ENCODE assay signal across 8 cellular contexts in the genomic region with DNA sequence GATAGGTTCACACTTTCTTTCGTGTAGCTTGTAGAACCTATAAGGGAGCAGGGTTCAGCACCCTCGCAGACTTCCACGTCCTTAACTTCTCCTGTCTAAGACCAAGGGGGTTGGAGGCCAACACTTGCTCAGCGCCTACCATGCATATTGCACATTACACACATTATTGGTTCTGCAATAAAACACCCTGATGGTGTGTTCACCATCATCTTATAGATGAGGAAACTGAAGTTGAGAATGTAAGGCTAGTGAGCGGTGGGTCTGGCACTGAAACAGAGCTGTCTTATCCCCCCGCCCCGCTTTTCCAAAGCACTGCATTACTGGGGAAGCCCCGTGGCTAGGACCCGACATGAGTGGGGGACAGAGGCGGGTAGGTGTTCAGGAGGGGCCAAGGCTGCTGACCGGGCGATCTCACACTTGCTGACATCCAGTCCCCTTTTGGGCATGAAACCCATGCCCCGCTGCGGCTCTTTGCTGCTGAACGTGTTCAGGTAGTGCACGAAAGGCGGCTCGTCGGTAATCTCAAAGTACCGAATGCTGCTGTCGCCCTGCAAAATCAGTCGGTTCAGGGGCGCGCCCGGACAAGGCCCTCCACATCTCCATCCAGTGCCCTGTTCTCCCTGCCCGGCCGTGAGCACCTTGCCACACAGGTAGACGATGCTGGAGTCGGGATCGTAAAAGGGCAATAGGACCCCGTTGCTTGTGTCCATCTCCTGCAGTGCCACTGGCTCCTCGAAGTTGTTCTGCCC. TPM values are rescaled to one million over a fixed set of nuclear protein-coding genes. Genes with fewer than 3 reads are reported as not detected.
DNase-seq lines count a peak whose midpoint lies in the region; ATAC-seq and TF ChIP-seq lines count a peak whose summit lies in the region.

No MANE protein-coding gene starts in this region.

- TF ChIP-seq EP300 in suprapubic skin (IDR thresholded peaks at IDR 0.05), result no peak

- H3K36me3 ChIP-seq in kidney epithelial cell (ENCODE audit: control insufficient read depth, insufficient read depth, low read length), result no peaks in the 10 kb centered on the region
- H3K36me3 ChIP-seq in suprapubic skin, result no peaks in the 10 kb centered on the region

- H3K27me3 ChIP-seq in kidney epithelial cell (ENCODE audit: control insufficient read depth, insufficient read depth, low read length), result peaks cover 20% of the 10 kb centered on the region
- H3K27me3 ChIP-seq in suprapubic skin, result peaks cover 6% of the 10 kb centered on the region

- no peaks in the 10 kb centered on the region for H3K9me3 Mint-ChIP-seq in activated T-cell treated with anti-CD3 and anti-CD28 coated beads, Interleukin-2, amount 50 U/mL, for 4 hours

- TF ChIP-seq POLR2A in suprapubic skin (IDR thresholded peaks at IDR 0.05), result no peak

- H3K27me3 Mint-ChIP-seq in activated T-cell treated with anti-CD3 and anti-CD28 coated beads, Interleukin-2, amount 50 U/mL, for 4 hours (ENCODE audit: low read depth), result no peaks in the 10 kb centered on the region

- peaks cover 56% of the 10 kb centered on the region for H3K4me1 ChIP-seq in suprapubic skin

- H3K9me3 ChIP-seq in suprapubic skin, result no peaks in the 10 kb centered on the region

- peak overlapping the region; percentile 14 for H3K4me3 ChIP-seq in kidney epithelial cell (ENCODE audit: low read depth, low read length)
- H3K4me3 ChIP-seq in suprapubic skin, result peak overlapping the region; percentile 42

- no peak for DNase-seq in activated T-cell treated with anti-CD3 and anti-CD28 coated beads, Interleukin-2, amount 50 U/mL, for 4 hours
- DNase-seq in activated T-cell treated with anti-CD3 and anti-CD28 coated beads for 4 hours (no peak), kidney epithelial cell (ENCODE audit: low read depth) (no peak), suprapubic skin (ENCODE audit: low spot score in 2 of 2) (no peak), foreskin melanocyte (no peak), KG1 (lab: John Stamatoyannopoulos, UW) (no peak)
- DNase-seq in activated CD8-positive, alpha-beta memory T cell treated with anti-CD3 and anti-CD28 coated beads, Interleukin-2, amount 50 U/mL, for 48 hours, result peak; percentile 68
- no peak for DNase-seq in stimulated activated CD4-positive, alpha-beta T cell treated with anti-CD3 and anti-CD28 coated beads, Interleukin-4, amount 100 ng/mL, for 1 hour

- H3K4me3 Mint-ChIP-seq in activated T-cell treated with anti-CD3 and anti-CD28 coated beads, Interleukin-2, amount 50 U/mL, for 4 hours, result peak overlapping the region; percentile 80

- 41% methylated on average over 15 of the region's 32 CpGs for WGBS in suprapubic skin

- TF ChIP-seq CTCF in kidney epithelial cell (IDR thresholded peaks at IDR 0.05; ENCODE audit: insufficient read depth, low read length, poor library complexity, severe bottlenecking), result no peak
- TF ChIP-seq CTCF in suprapubic skin (IDR thresholded peaks at IDR 0.05), result no peak

- H3K4me1 Mint-ChIP-seq in activated T-cell treated with anti-CD3 and anti-CD28 coated beads, Interleukin-2, amount 50 U/mL, for 4 hours (ENCODE audit: low read depth), result peaks cover 37% of the 10 kb centered on the region

- H3K27ac ChIP-seq in suprapubic skin, result no peak overlapping the region

- H3K36me3 Mint-ChIP-seq in activated T-cell treated with anti-CD3 and anti-CD28 coated beads, Interleukin-2, amount 50 U/mL, for 4 hours (ENCODE audit: insufficient read depth), result no peaks in the 10 kb centered on the region

- ATAC-seq in activated T-cell treated with anti-CD3 and anti-CD28 coated beads, Interleukin-2, amount 50 U/mL, for 4 hours, result no peak

RNA-seq across cellular contexts. Expression of gene CORO6, which starts 6.2 kb away (rescaled TPM):
- total RNA-seq in activated T-cell treated with anti-CD3 and anti-CD28 coated beads, Interleukin-2, amount 50 U/mL, for 4 hours, result 10 to 100 TPM in 2 of 3 donors, 1 to 10 TPM in 1; 9.8 to 12.3 (median 11.8) TPM
- total RNA-seq in kidney epithelial cell, result 2.2 and 2.7 TPM in 2 replicates
- total RNA-seq in suprapubic skin, result 10 to 100 TPM in 1 of 4 donors, 1 to 10 TPM in 3; 1.4 to 13.7 (median 6.6) TPM

RNA-seq across cellular contexts. Expression of gene ANKRD13B, which starts 23.5 kb away (rescaled TPM):
- 10 to 100 TPM; 33.3 to 40.7 (median 40.4) TPM for total RNA-seq in activated T-cell treated with anti-CD3 and anti-CD28 coated beads, Interleukin-2, amount 50 U/mL, for 4 hours
- 13.1 and 13.8 TPM in 2 replicates for total RNA-seq in kidney epithelial cell
- 10 to 100 TPM in 3 of 4 donors, 1 to 10 TPM in 1; 9.0 to 16.5 (median 10.8) TPM for total RNA-seq in suprapubic skin

RNA-seq across cellular contexts. Expression of gene GIT1, which starts 27.0 kb away (rescaled TPM):
- total RNA-seq in activated T-cell treated with anti-CD3 and anti-CD28 coated beads, Interleukin-2, amount 50 U/mL, for 4 hours, result 10 to 100 TPM; 79.3 to 91.3 (median 90.8) TPM
- total RNA-seq in kidney epithelial cell, result 63.8 and 89.8 TPM in 2 replicates
- 100 to 1,000 TPM in 2 of 4 donors, 10 to 100 TPM in 2; 66.7 to 103 (median 90.4) TPM for total RNA-seq in suprapubic skin

RNA-seq across cellular contexts. Expression of gene TP53I13, which starts 48.0 kb away (rescaled TPM):
- total RNA-seq in activated T-cell treated with anti-CD3 and anti-CD28 coated beads, Interleukin-2, amount 50 U/mL, for 4 hours, result 10 to 100 TPM; 40.9 to 53.9 (median 42.1) TPM
- 68.4 and 70.4 TPM in 2 replicates for total RNA-seq in kidney epithelial cell
- total RNA-seq in suprapubic skin, result 10 to 100 TPM; 31.6 to 45.9 (median 40.3) TPM

RNA-seq across cellular contexts. Expression of gene ABHD15, which starts 49.6 kb away (rescaled TPM):
- total RNA-seq in activated T-cell treated with anti-CD3 and anti-CD28 coated beads, Interleukin-2, amount 50 U/mL, for 4 hours, result 10 to 100 TPM in 1 of 3 donors, 1 to 10 TPM in 2; 7.6 to 10.6 (median 9.9) TPM
- total RNA-seq in kidney epithelial cell (6.4 and 8.3 TPM in 2 replicates), suprapubic skin (10 to 100 TPM in 1 of 4 donors, 1 to 10 TPM in 3; 7.2 to 11.0 (median 7.9) TPM)
